30 cellular contexts compared by ENCODE assay signal in genomic region chr3:132624790-132625189, GRCh38. TPM values are rescaled to one million over a fixed set of nuclear protein-coding genes. Genes with fewer than 3 reads are reported as not detected.
"Had no signal": no experiment of that assay in that cellular context is flagged by ENCODE, and none has a peak within 500 bp of the region (broad histone marks: within the 10 kb centered on the region; RNA-seq: fewer than 3 reads in every experiment).

No MANE protein-coding gene starts in this region.

- H3K9me3 ChIP-seq: esophagus muscularis mucosa, mucosa of descending colon, neutrophil, psoas muscle, sigmoid colon, upper lobe of right lung had no signal

- H3K9ac ChIP-seq: parathyroid adenoma had no signal

- H3K27me3 ChIP-seq: esophagus muscularis mucosa, foreskin keratinocyte, heart left ventricle, neutrophil, sigmoid colon, upper lobe of right lung had no signal

- H3K79me2 ChIP-seq: parathyroid adenoma had no signal

- DNase-seq: activated CD4-positive, alpha-beta T cell treated with anti-CD3 and anti-CD28 coated beads for 4 hours; activated CD4-positive, alpha-beta T cell treated with anti-CD3 and anti-CD28 coated beads, Interleukin-2, amount 50 U/mL, for 4 hours; activated gamma-delta T cell; activated naive CD4-positive, alpha-beta T cell treated with anti-CD3 and anti-CD28 coated beads, Interleukin-2, amount 10 ng/mL, durations not matched to agents 7 days and 5 days; activated naive CD8-positive, alpha-beta T cell treated with anti-CD3 and anti-CD28 coated beads, Interleukin-2, amount 10 ng/mL, durations not matched to agents 7 days and 5 days; activated T-cell treated with anti-CD3 and anti-CD28 coated beads for 4 hours; caudate nucleus; cortex of kidney; foreskin keratinocyte; heart left ventricle; hypothalamus; kidney glomerular epithelial cell; psoas muscle; sigmoid colon; small intestine; stimulated activated CD4-positive, alpha-beta T cell treated with anti-CD3 and anti-CD28 coated beads, Interleukin-4, amount 100 ng/mL, for 24 hours; T-cell; upper lobe of right lung had no signal

- H3K27ac ChIP-seq: esophagus muscularis mucosa, foreskin keratinocyte, heart left ventricle, neutrophil, parathyroid adenoma, psoas muscle, sigmoid colon, upper lobe of right lung had no signal

- H3K27me3 Mint-ChIP-seq: activated naive CD4-positive, alpha-beta T cell treated with anti-CD3 and anti-CD28 coated beads, Interleukin-2, amount 10 ng/mL, durations not matched to agents 7 days and 5 days; activated naive CD8-positive, alpha-beta T cell treated with anti-CD3 and anti-CD28 coated beads, Interleukin-2, amount 10 ng/mL, durations not matched to agents 7 days and 5 days; natural killer cell treated with Interleukin-12 subunit alpha and Interleukin-12 subunit beta and Interleukin-15 and Interleukin-18, amount 100 ng/mL, for 72 hours; stimulated activated naive CD8-positive, alpha-beta T cell treated with anti-CD3 and anti-CD28 coated beads, Interleukin-15, Interleukin-2, amounts not matched to agents 100 ng/mL and 50 ng/mL, for 24 hours; T-cell had no signal

- H3K4me1 ChIP-seq: parathyroid adenoma, psoas muscle, sigmoid colon had no signal

- H3K9me3 Mint-ChIP-seq: activated naive CD4-positive, alpha-beta T cell treated with anti-CD3 and anti-CD28 coated beads, Interleukin-2, amount 10 ng/mL, durations not matched to agents 7 days and 5 days; activated naive CD8-positive, alpha-beta T cell treated with anti-CD3 and anti-CD28 coated beads, Interleukin-2, amount 10 ng/mL, durations not matched to agents 7 days and 5 days; natural killer cell treated with Interleukin-12 subunit alpha and Interleukin-12 subunit beta and Interleukin-15 and Interleukin-18, amount 100 ng/mL, for 72 hours; stimulated activated effector memory CD8-positive, alpha-beta T cell treated with anti-CD3 and anti-CD28 coated beads, Interleukin-12 subunit alpha, Interleukin-12 subunit beta, amount 100 ng/mL, for 72 hours; stimulated activated naive CD8-positive, alpha-beta T cell treated with anti-CD3 and anti-CD28 coated beads, Interleukin-15, Interleukin-2, amounts not matched to agents 100 ng/mL and 50 ng/mL, for 24 hours; T-cell; T-helper 2 cell treated with Interferon-gamma antibody and Interleukin-4, amounts not matched to agents 5 μg/mL and 100 μg/mL, for 36 hours had no signal

- H3K27ac Mint-ChIP-seq: activated naive CD4-positive, alpha-beta T cell treated with anti-CD3 and anti-CD28 coated beads, Interleukin-2, amount 10 ng/mL, durations not matched to agents 7 days and 5 days; activated naive CD8-positive, alpha-beta T cell treated with anti-CD3 and anti-CD28 coated beads, Interleukin-2, amount 10 ng/mL, durations not matched to agents 7 days and 5 days; natural killer cell treated with Interleukin-12 subunit alpha and Interleukin-12 subunit beta and Interleukin-15 and Interleukin-18, amount 100 ng/mL, for 72 hours; stimulated activated effector memory CD8-positive, alpha-beta T cell treated with anti-CD3 and anti-CD28 coated beads, Interleukin-12 subunit alpha, Interleukin-12 subunit beta, amount 100 ng/mL, for 72 hours; stimulated activated naive CD8-positive, alpha-beta T cell treated with anti-CD3 and anti-CD28 coated beads, Interleukin-15, Interleukin-2, amounts not matched to agents 100 ng/mL and 50 ng/mL, for 24 hours; T-cell; T-helper 2 cell treated with Interferon-gamma antibody and Interleukin-4, amounts not matched to agents 5 μg/mL and 100 μg/mL, for 36 hours had no signal

- H3K4me3 Mint-ChIP-seq: activated naive CD4-positive, alpha-beta T cell treated with anti-CD3 and anti-CD28 coated beads, Interleukin-2, amount 10 ng/mL, durations not matched to agents 7 days and 5 days; activated naive CD8-positive, alpha-beta T cell treated with anti-CD3 and anti-CD28 coated beads, Interleukin-2, amount 10 ng/mL, durations not matched to agents 7 days and 5 days; natural killer cell treated with Interleukin-12 subunit alpha and Interleukin-12 subunit beta and Interleukin-15 and Interleukin-18, amount 100 ng/mL, for 72 hours; stimulated activated effector memory CD8-positive, alpha-beta T cell treated with anti-CD3 and anti-CD28 coated beads, Interleukin-12 subunit alpha, Interleukin-12 subunit beta, amount 100 ng/mL, for 72 hours; stimulated activated naive CD8-positive, alpha-beta T cell treated with anti-CD3 and anti-CD28 coated beads, Interleukin-15, Interleukin-2, amounts not matched to agents 100 ng/mL and 50 ng/mL, for 24 hours; T-cell; T-helper 2 cell treated with Interferon-gamma antibody and Interleukin-4, amounts not matched to agents 5 μg/mL and 100 μg/mL, for 36 hours had no signal

- ATAC-seq: foreskin keratinocyte; heart left ventricle; left lobe of liver; mucosa of descending colon; natural killer cell treated with Interleukin-12 subunit alpha and Interleukin-12 subunit beta and Interleukin-15 and Interleukin-18, amount 100 ng/mL, for 72 hours; psoas muscle; stimulated activated effector memory CD8-positive, alpha-beta T cell treated with anti-CD3 and anti-CD28 coated beads, Interleukin-12 subunit alpha, Interleukin-12 subunit beta, amount 100 ng/mL, for 72 hours; T-cell; upper lobe of right lung had no signal

- H2AFZ ChIP-seq: parathyroid adenoma had no signal

- H3K4me1 Mint-ChIP-seq: stimulated activated effector memory CD8-positive, alpha-beta T cell treated with anti-CD3 and anti-CD28 coated beads, Interleukin-12 subunit alpha, Interleukin-12 subunit beta, amount 100 ng/mL, for 72 hours had no signal

- H3K4me3 ChIP-seq: esophagus muscularis mucosa, heart left ventricle, lung, mucosa of descending colon, psoas muscle, sigmoid colon, upper lobe of right lung had no signal

RNA-seq across cellular contexts. Expression of gene ACKR4, which starts 27.7 kb away (rescaled TPM):
- total RNA-seq: activated naive CD8-positive, alpha-beta T cell treated with anti-CD3 and anti-CD28 coated beads, Interleukin-2, amount 10 ng/mL, durations not matched to agents 7 days and 5 days; chondrocyte; left lobe of liver; myocyte; natural killer cell treated with Interleukin-12 subunit alpha and Interleukin-12 subunit beta and Interleukin-15 and Interleukin-18, amount 100 ng/mL, for 72 hours had no signal
